In genomic region chr7:22339725-22340390, GRCh38 we compare ENCODE assay signal across 2 cellular contexts.
TF ChIP-seq lines count a peak whose summit lies in the region.

No MANE protein-coding gene starts in this region.

TF ChIP-seq in HepG2, 621 proteins besides CTCF, POLR2A, EP300 and RAD21 (continued from another document):
- TF ChIP-seq ZNF883 (CRISPR knock-in tag; IDR thresholded peaks at IDR 0.05; ENCODE audit: not compliant biosample characterization) = no peak
- no peak for TF ChIP-seq ZNF720 (CRISPR knock-in tag; IDR thresholded peaks at IDR 0.05)
- no peak for TF ChIP-seq SIX1 (CRISPR knock-in tag; IDR thresholded peaks at IDR 0.05; ENCODE audit: borderline replicate concordance)
- TF ChIP-seq ZNF224 (CRISPR knock-in tag; IDR thresholded peaks at IDR 0.05) = no peak
- TF ChIP-seq, protein P1, sequence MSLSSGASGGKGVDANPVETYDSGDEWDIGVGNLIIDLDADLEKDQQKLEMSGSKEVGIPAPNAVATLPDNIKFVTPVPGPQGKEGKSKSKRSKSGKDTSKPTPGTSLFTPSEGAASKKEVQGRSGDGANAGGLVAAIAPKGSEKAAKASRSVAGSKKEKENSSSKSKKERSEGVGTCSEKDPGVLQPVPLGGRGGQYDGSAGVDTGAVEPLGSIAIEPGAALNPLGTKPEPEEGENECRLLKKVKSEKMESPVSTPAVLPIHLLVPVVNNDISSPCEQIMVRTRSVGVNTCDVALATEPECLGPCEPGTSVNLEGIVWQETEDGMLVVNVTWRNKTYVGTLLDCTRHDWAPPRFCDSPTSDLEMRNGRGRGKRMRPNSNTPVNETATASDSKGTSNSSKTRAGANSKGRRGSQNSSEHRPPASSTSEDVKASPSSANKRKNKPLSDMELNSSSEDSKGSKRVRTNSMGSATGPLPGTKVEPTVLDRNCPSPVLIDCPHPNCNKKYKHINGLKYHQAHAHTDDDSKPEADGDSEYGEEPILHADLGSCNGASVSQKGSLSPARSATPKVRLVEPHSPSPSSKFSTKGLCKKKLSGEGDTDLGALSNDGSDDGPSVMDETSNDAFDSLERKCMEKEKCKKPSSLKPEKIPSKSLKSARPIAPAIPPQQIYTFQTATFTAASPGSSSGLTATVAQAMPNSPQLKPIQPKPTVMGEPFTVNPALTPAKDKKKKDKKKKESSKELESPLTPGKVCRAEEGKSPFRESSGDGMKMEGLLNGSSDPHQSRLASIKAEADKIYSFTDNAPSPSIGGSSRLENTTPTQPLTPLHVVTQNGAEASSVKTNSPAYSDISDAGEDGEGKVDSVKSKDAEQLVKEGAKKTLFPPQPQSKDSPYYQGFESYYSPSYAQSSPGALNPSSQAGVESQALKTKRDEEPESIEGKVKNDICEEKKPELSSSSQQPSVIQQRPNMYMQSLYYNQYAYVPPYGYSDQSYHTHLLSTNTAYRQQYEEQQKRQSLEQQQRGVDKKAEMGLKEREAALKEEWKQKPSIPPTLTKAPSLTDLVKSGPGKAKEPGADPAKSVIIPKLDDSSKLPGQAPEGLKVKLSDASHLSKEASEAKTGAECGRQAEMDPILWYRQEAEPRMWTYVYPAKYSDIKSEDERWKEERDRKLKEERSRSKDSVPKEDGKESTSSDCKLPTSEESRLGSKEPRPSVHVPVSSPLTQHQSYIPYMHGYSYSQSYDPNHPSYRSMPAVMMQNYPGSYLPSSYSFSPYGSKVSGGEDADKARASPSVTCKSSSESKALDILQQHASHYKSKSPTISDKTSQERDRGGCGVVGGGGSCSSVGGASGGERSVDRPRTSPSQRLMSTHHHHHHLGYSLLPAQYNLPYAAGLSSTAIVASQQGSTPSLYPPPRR (CRISPR knock-in tag; IDR thresholded peaks at IDR 0.05; ENCODE audit: borderline replicate concordance) = no peak
- TF ChIP-seq MLX (CRISPR knock-in tag; IDR thresholded peaks at IDR 0.05) = no peak
- no peak for TF ChIP-seq ZBTB3 (CRISPR knock-in tag; IDR thresholded peaks at IDR 0.05; ENCODE audit: borderline replicate concordance, low read depth)
- no peak for TF ChIP-seq SCMH1 (CRISPR knock-in tag; IDR thresholded peaks at IDR 0.05; ENCODE audit: borderline replicate concordance)
- TF ChIP-seq NFE2 (CRISPR knock-in tag; IDR thresholded peaks at IDR 0.05) = no peak
- TF ChIP-seq UBTF (CRISPR knock-in tag; IDR thresholded peaks at IDR 0.05) = no peak
- TF ChIP-seq SOX6 (IDR thresholded peaks at IDR 0.05) = no peak
- no peak for TF ChIP-seq SOX6 (CRISPR knock-in tag; IDR thresholded peaks at IDR 0.05)
- TF ChIP-seq TP53 (CRISPR knock-in tag; conservative IDR thresholded peaks at IDR 0.05) = no peak
- no peak for TF ChIP-seq PAX8 (CRISPR knock-in tag; IDR thresholded peaks at IDR 0.05; ENCODE audit: borderline replicate concordance)
- TF ChIP-seq MAFK (conservative IDR thresholded peaks at IDR 0.05 in 1 of 2, IDR thresholded peaks at IDR 0.05 in 1 of 2; ENCODE audit: low read length in 2 of 2) = no peak
- TF ChIP-seq XRCC5 (optimal IDR thresholded peaks at IDR 0.05; ENCODE audit: low read length) = no peak

TF ChIP-seq in GM23338, 12 proteins besides CTCF, POLR2A, EP300 and RAD21 (continued from another document):
- TF ChIP-seq EZH2 (IDR thresholded peaks at IDR 0.05; ENCODE audit: low read depth, unreplicated experiment) (no peak), ETS1 (IDR thresholded peaks at IDR 0.05) (no peak)
